ENCODE assay signal across 10 cellular contexts in the genomic region with DNA sequence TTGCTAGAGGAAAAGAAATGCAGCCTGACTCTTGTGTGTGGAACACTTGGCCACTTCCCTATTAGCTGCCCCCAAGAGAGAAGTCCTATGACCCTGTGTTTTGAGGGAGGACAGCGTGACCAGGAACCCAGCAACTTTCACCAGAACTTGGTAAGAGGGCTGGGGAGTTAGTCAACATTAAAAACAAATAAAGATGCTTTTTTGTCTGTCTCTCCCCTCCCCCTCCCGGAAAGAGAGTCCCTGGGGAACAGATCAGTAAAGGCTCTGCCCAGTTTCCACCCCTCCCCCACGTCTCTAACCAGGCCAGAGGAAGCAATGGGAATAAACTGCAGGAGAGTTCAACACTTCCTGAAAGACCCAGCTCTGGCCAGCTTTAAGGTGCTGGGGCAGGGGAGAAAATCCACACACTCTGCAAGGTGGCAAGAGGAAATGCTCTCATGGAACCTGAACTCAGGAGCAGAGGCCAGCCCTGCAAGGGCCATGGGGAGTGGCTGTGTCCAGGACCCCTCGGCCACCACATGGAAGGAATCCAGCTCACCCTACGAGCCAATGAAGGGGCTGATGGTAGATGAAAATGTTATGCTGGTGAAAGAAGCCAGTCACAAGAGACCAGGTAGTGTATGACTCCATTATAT. TPM values are rescaled to one million over a fixed set of nuclear protein-coding genes. Genes with fewer than 3 reads are reported as not detected.
A peak's percentile ranks its signal among the peaks of the same experiment; 100 is the strongest.
DNase-seq lines count a peak whose midpoint lies in the region; ATAC-seq and TF ChIP-seq lines count a peak whose summit lies in the region.
"Had no signal": no experiment of that assay in that cellular context is flagged by ENCODE, and none has a peak within 500 bp of the region (broad histone marks: within the 10 kb centered on the region; RNA-seq: fewer than 3 reads in every experiment).

No MANE protein-coding gene starts in this region.

- peaks cover 0 to 4% of the 10 kb centered on the region in 2 donors for H3K36me3 ChIP-seq in mucosa of rectum (ENCODE audit: control insufficient read depth in 2 of 2, insufficient read depth in 2 of 2, low read length in 2 of 2)
- no peaks in the 10 kb centered on the region for H3K36me3 ChIP-seq in vagina

- peak overlapping the region; percentile 63 to 68 for H3K9ac ChIP-seq in mucosa of rectum (ENCODE audit: low read depth in 1 of 2, low read length in 2 of 2)

- H3K9me3 ChIP-seq in mucosa of rectum (ENCODE audit: control insufficient read depth in 2 of 2, low read length in 2 of 2), result no peaks in the 10 kb centered on the region
- H3K9me3 ChIP-seq in vagina, result no peaks in the 10 kb centered on the region

- no peak for TF ChIP-seq POLR2A in vagina (IDR thresholded peaks at IDR 0.05)

- no peak for TF ChIP-seq CTCF in vagina (IDR thresholded peaks at IDR 0.05)

- H3K4me3 ChIP-seq in mucosa of rectum (ENCODE audit: low read length in 2 of 2), result peak overlapping the region; percentile 34 to 39
- H3K4me3 ChIP-seq in vagina, result no peak overlapping the region

- H3K27ac ChIP-seq in mucosa of rectum (ENCODE audit: low read depth in 2 of 2, low read length in 2 of 2) (peak overlapping the region; percentile 80 to 85), vagina (peak overlapping the region; percentile 60)

- DNase-seq in NCI-H82 (lab: John Stamatoyannopoulos, UW), result peak; percentile 22
- no peak for DNase-seq in NCI-H82 treated with DMSO at 0.1 percent for 48 hours (lab: John Stamatoyannopoulos, UW; ENCODE audit: unreplicated experiment)
- peak; percentile 36 for DNase-seq in fibroblast of peridontal ligament (ENCODE audit: extremely low read depth)
- DNase-seq in vagina (ENCODE audit: extremely low spot score in 2 of 2), result no peak
- no peak for DNase-seq in activated CD4-positive, alpha-beta T cell treated with anti-CD3 and anti-CD28 coated beads, Interleukin-2, amount 50 U/mL, for 1 hour
- DNase-seq: activated CD4-positive, alpha-beta T cell treated with anti-CD3 and anti-CD28 coated beads for 1 hour; NCI-H2107 had no signal

- H3K4me1 ChIP-seq in mucosa of rectum (ENCODE audit: control insufficient read depth in 2 of 2, insufficient read depth in 2 of 2, low read length in 2 of 2) (peaks cover 45 to 80% of the 10 kb centered on the region in 2 donors), vagina (peaks cover 62% of the 10 kb centered on the region)

- ATAC-seq in GM18520 (IDR thresholded peaks at IDR 0.05; ENCODE audit: unreplicated experiment) (no peak), HG03432 (IDR thresholded peaks at IDR 0.05; ENCODE audit: unreplicated experiment) (no peak)

- H3K27me3 ChIP-seq in mucosa of rectum (ENCODE audit: control insufficient read depth in 2 of 2, insufficient read depth in 2 of 2, low read length in 2 of 2) (no peaks in the 10 kb centered on the region), vagina (no peaks in the 10 kb centered on the region)

- intact Hi-C loops in vagina (cut with DNase I), result no loop called here

RNA-seq across cellular contexts. Expression of a gene that starts 21.5 kb away (rescaled TPM):
- total RNA-seq in vagina, result 56.2 TPM

Comparison
In these comparisons a context has a peak if more than half of its experiments do, and no peak if none do; other contexts are left out.
1. DNase-seq: peak in NCI-H82 (single experiment) and fibroblast of peridontal ligament (single experiment); none in NCI-H82 treated with DMSO at 0.1 percent for 48 hours (single experiment), vagina (0 of 2) and activated CD4-positive, alpha-beta T cell treated with anti-CD3 and anti-CD28 coated beads, Interleukin-2, amount 50 U/mL, for 1 hour (single experiment).
2. H3K4me3 ChIP-seq: peak in mucosa of rectum (2 of 2); none in vagina (0 of 2).